ENCODE assay signal across 8 cellular contexts in the genomic region with DNA sequence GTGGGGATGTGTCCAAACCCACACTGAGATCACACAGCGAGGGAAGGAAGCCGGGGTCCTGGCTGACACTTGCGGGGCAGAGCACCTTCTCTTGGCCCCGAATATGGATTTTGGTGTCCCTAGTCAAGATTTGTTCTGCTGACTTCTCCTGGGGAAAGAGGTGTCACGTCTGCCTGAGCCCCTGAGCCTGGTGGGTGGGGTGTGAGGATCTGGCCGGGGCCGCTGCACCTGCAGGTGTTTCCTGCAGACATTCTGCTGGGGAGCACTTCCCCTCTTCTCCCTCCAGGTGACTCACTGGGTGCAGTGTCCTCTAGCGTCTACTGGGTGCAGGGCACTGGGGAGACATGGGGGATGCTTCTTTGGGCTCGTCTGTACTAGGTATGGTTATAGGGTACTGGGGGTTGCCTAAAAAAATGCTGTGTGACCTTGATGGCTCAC.
DNase-seq lines count a peak whose midpoint lies in the region; ATAC-seq and TF ChIP-seq lines count a peak whose summit lies in the region.

No MANE protein-coding gene starts in this region.

- H3K4me1 ChIP-seq in A673 (ENCODE audit: insufficient read depth, low read length, poor library complexity, severe bottlenecking) = peaks cover 8% of the 10 kb centered on the region
- no peaks in the 10 kb centered on the region for H3K4me1 ChIP-seq in breast epithelium
- H3K4me1 ChIP-seq in osteoblast (ENCODE audit: insufficient read depth, low read length) = peaks cover 13% of the 10 kb centered on the region

- H3K27me3 ChIP-seq in A673 (replicated peaks; ENCODE audit: insufficient read depth, low read depth, low read length, poor library complexity) (no peaks in the 10 kb centered on the region), breast epithelium (no peaks in the 10 kb centered on the region), osteoblast (ENCODE audit: insufficient read depth, low read length) (no peaks in the 10 kb centered on the region)

- TF ChIP-seq CTCF in A673 (conservative IDR thresholded peaks at IDR 0.05; ENCODE audit: low read depth, low read length) (no peak), breast epithelium (IDR thresholded peaks at IDR 0.05) (no peak), osteoblast (IDR thresholded peaks at IDR 0.05; ENCODE audit: extremely low read depth, low read depth, low read length) (peak; percentile 11)

- no peak overlapping the region for H3K4me3 ChIP-seq in A673 (ENCODE audit: low read depth, low read length, poor library complexity, severe bottlenecking)
- peak overlapping the region in 1 of 3 donors; percentile 25 for H3K4me3 ChIP-seq in breast epithelium
- no peak overlapping the region for H3K4me3 ChIP-seq in osteoblast (ENCODE audit: insufficient read depth, low read length)

- H3K27ac ChIP-seq in A673 (ENCODE audit: low read depth, low read length, poor library complexity, severe bottlenecking) (peak overlapping the region; percentile 63), breast epithelium (peak overlapping the region; percentile 64 to 80), osteoblast (ENCODE audit: low read depth, low read length) (peak overlapping the region; percentile 43)

- no peaks in the 10 kb centered on the region for H3K9me3 ChIP-seq in A673 (ENCODE audit: low read depth, low read length, poor library complexity, severe bottlenecking)
- H3K9me3 ChIP-seq in breast epithelium = no peaks in the 10 kb centered on the region
- H3K9me3 ChIP-seq in osteoblast (ENCODE audit: low read depth, low read length) = no peaks in the 10 kb centered on the region

- no peaks in the 10 kb centered on the region for H3K79me2 ChIP-seq in osteoblast (ENCODE audit: insufficient read depth, low read length)

- POLR2A ChIA-PET in A673 (lab: Charles Lee; ENCODE audit: low non-redundant PET) = no interaction called here

- intact Hi-C loops in A673 (cut with micrococcal nuclease; ENCODE audit: unreplicated experiment) (no loop called here), breast epithelium (cut with DNase I; ENCODE audit: low total_unique reads) (loop anchor here (10.0 kb wide), 1 partner anchor 102 kb away; a partner anchor contains a TSS)

- peak; percentile 88 for ATAC-seq in HG03354 (IDR thresholded peaks at IDR 0.05; ENCODE audit: poor library complexity, severe bottlenecking, unreplicated experiment)

- peaks cover 2% of the 10 kb centered on the region for H4K20me1 ChIP-seq in osteoblast (ENCODE audit: insufficient read depth, low read length)

- H3K36me3 ChIP-seq in A673 (ENCODE audit: insufficient read depth, low read length, poor library complexity, severe bottlenecking) (no peaks in the 10 kb centered on the region), breast epithelium (no peaks in the 10 kb centered on the region), osteoblast (ENCODE audit: insufficient read depth, low read length) (no peaks in the 10 kb centered on the region)

- TF ChIP-seq POLR2A in GM19099 (IDR thresholded peaks at IDR 0.05; ENCODE audit: extremely low read depth, insufficient read length, low read depth) (peak; percentile 61), breast epithelium (IDR thresholded peaks at IDR 0.05) (no peak)

- CTCF ChIA-PET in A673 (lab: Charles Lee) = no interaction called here

- BruUV-seq in A673 (replicated peaks; lab: Mats Ljungman, UMichigan) = TSS peak; percentile 33

- H2AFZ ChIP-seq in osteoblast (ENCODE audit: low read length) = no peak overlapping the region

- DNase-seq in A673 (ENCODE audit: low spot score) (no peak), T-helper 9 cell (peak; percentile 67), breast epithelium (ENCODE audit: low spot score in 2 of 2) (no peak), osteoblast (ENCODE audit: insufficient read length, low spot score, missing footprints) (no peak), DMS 273 (lab: John Stamatoyannopoulos, UW; ENCODE audit: unreplicated experiment) (no peak), islet precursor cell (no peak)

- peak overlapping the region; percentile 18 for H3K4me2 ChIP-seq in osteoblast (ENCODE audit: insufficient read depth, low read length)
